ENCODE assay signal across 19 cellular contexts in the genomic region with DNA sequence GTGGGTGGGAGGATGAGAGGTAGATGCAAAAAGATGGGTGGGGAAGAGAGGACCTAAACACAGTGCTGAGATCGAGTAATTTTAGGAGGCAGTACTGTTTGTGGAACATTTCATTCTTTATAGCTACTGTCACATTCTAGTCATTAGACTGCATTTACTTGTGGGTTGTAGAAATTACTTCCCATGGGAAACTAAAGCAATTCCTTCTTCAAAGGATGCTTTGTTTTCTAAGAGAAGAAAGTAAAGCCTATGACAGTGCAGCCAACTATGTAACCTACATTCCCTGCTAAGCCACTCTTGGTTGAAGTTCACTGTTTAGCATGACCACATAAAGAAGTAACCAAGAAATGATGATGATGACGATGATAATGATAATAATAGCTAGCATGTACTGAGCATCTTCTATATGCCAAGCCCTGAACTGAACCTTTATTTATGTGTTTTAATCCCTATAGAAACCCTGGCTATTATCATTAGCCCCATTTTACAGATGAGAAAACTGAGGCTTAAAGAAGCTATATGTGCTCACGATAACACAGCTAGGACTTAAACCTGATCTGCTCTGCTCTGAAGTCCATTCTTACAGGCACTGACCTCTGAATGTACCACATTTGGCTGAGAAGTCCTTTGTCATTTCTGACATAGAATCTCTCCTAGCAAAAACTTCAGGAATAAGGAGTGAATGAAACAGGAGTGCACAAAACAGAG.
A peak's percentile ranks its signal among the peaks of the same experiment; 100 is the strongest.
DNase-seq lines count a peak whose midpoint lies in the region; TF ChIP-seq lines count a peak whose summit lies in the region.
"Had no signal": no experiment of that assay in that cellular context is flagged by ENCODE, and none has a peak within 500 bp of the region (broad histone marks: within the 10 kb centered on the region; RNA-seq: fewer than 3 reads in every experiment).

No MANE protein-coding gene starts in this region.

- H3K9me3 Mint-ChIP-seq in activated CD4-positive, alpha-beta memory T cell treated with anti-CD3 and anti-CD28 coated beads for 36 hours = no peaks in the 10 kb centered on the region
- H3K9me3 Mint-ChIP-seq: activated T-helper 2 cell treated with anti-CD3 and anti-CD28 coated beads, Interferon-gamma antibody, Interleukin-2, Interleukin-4, amounts not matched to agents 10 μg/mL and 5 μg/mL and 100 μg/mL, durations not matched to agents 14 hours and 24 hours and 36 hours; brain had no signal

- peaks cover 6% of the 10 kb centered on the region for H3K4me1 Mint-ChIP-seq in activated CD4-positive, alpha-beta memory T cell treated with anti-CD3 and anti-CD28 coated beads for 36 hours (ENCODE audit: low read depth)

- H3K36me3 ChIP-seq in neural cell (ENCODE audit: insufficient read depth, low read length) = no peaks in the 10 kb centered on the region
- H3K36me3 ChIP-seq: BLaER1, gastrocnemius medialis, transverse colon had no signal

- no peak for TF ChIP-seq CTCF in neural cell (IDR thresholded peaks at IDR 0.05; ENCODE audit: poor library complexity, severe bottlenecking)

- H3K4me3 Mint-ChIP-seq in activated CD4-positive, alpha-beta memory T cell treated with anti-CD3 and anti-CD28 coated beads for 36 hours = no peak overlapping the region
- H3K4me3 Mint-ChIP-seq: brain, IgD-negative memory B cell had no signal

- no peaks in the 10 kb centered on the region for H3K36me3 Mint-ChIP-seq in activated CD4-positive, alpha-beta memory T cell treated with anti-CD3 and anti-CD28 coated beads for 36 hours
- H3K36me3 Mint-ChIP-seq: brain, IgD-negative memory B cell had no signal

- H3K9ac ChIP-seq in neural cell (ENCODE audit: low read length) = no peak overlapping the region
- H3K9ac ChIP-seq: BLaER1 had no signal

- H3K4me2 ChIP-seq in neural cell (ENCODE audit: low read length) = no peak overlapping the region
- H3K4me2 ChIP-seq: BLaER1 had no signal

- H3K27me3 ChIP-seq in neural cell (ENCODE audit: insufficient read depth, low read depth, low read length) = no peaks in the 10 kb centered on the region
- H3K27me3 ChIP-seq: BLaER1, gastrocnemius medialis, transverse colon had no signal

- no peak overlapping the region for H3K27ac Mint-ChIP-seq in activated CD4-positive, alpha-beta memory T cell treated with anti-CD3 and anti-CD28 coated beads for 36 hours
- H3K27ac Mint-ChIP-seq: activated T-helper 2 cell treated with anti-CD3 and anti-CD28 coated beads, Interferon-gamma antibody, Interleukin-2, Interleukin-4, amounts not matched to agents 10 μg/mL and 5 μg/mL and 100 μg/mL, durations not matched to agents 14 hours and 24 hours and 36 hours; IgD-negative memory B cell had no signal

- H3K9me2 ChIP-seq in neural cell (ENCODE audit: insufficient read depth, low read length) = no peaks in the 10 kb centered on the region

- POLR2A ChIA-PET in activated CD4-positive, alpha-beta memory T cell treated with anti-CD3 and anti-CD28 coated beads for 36 hours (lab: Charles Lee) = no interaction called here

- no peaks in the 10 kb centered on the region for H3K9me3 ChIP-seq in neural cell (ENCODE audit: low read length)
- H3K9me3 ChIP-seq: BLaER1, gastrocnemius medialis, transverse colon had no signal

- no peak overlapping the region for H3K27ac ChIP-seq in neural cell (ENCODE audit: low read length)
- H3K27ac ChIP-seq: BLaER1, gastrocnemius medialis, transverse colon had no signal

- H3K4me3 ChIP-seq in neural cell (ENCODE audit: low read length) = peak overlapping the region; percentile 9
- H3K4me3 ChIP-seq: BLaER1, gastrocnemius medialis, transverse colon had no signal

- H3K27me3 Mint-ChIP-seq in activated CD4-positive, alpha-beta memory T cell treated with anti-CD3 and anti-CD28 coated beads for 36 hours = peaks cover 2% of the 10 kb centered on the region

- H3K79me2 ChIP-seq in neural cell (replicated peaks; ENCODE audit: insufficient read depth, low read length) = no peaks in the 10 kb centered on the region

- DNase-seq in COLO829 (ENCODE audit: low spot score) (peak; percentile 94), NCI-H526 (lab: John Stamatoyannopoulos, UW) (peak; percentile 50 to 51), dedifferentiated amniotic fluid mesenchymal stem cell (ENCODE audit: extremely low spot score) (peak; percentile 75), NK-92 (lab: John Stamatoyannopoulos, UW; ENCODE audit: unreplicated experiment) (no peak), NCI-H1694 treated with DMSO at 0.1 percent for 48 hours (lab: John Stamatoyannopoulos, UW) (no peak), mesenteric fat pad (ENCODE audit: low spot score) (no peak)
- no peak for DNase-seq in activated CD4-positive, alpha-beta memory T cell treated with anti-CD3 and anti-CD28 coated beads for 36 hours
- DNase-seq: activated CD8-positive, alpha-beta memory T cell treated with anti-CD3 and anti-CD28 coated beads for 24 hours; gastrocnemius medialis; GOT3; NCI-H1092 treated with DMSO at 0.1 percent for 48 hours; NCI-H2227 treated with DMSO at 0.1 percent for 48 hours; stimulated activated CD4-positive, alpha-beta T cell treated with anti-CD3 and anti-CD28 coated beads, Interleukin-4, amount 100 ng/mL, for 4 hours; transverse colon had no signal

- H3F3A ChIP-seq in neural cell (ENCODE audit: insufficient read depth, low read length, poor library complexity, severe bottlenecking) = no peaks in the 10 kb centered on the region

- intact Hi-C loops in activated CD4-positive, alpha-beta memory T cell treated with anti-CD3 and anti-CD28 coated beads for 36 hours (cut with micrococcal nuclease) = no loop called here

- TF ChIP-seq RAD21 in neural cell (conservative IDR thresholded peaks at IDR 0.05) = no peak

- no peak for TF ChIP-seq EP300 in neural cell (conservative IDR thresholded peaks at IDR 0.05; ENCODE audit: poor library complexity, severe bottlenecking)

- H2AFZ ChIP-seq in neural cell (ENCODE audit: low read depth, low read length) = no peak overlapping the region

- no peaks in the 10 kb centered on the region for H4K20me1 ChIP-seq in neural cell (ENCODE audit: insufficient read depth)
- H4K20me1 ChIP-seq: BLaER1 had no signal

- CTCF ChIA-PET in activated CD4-positive, alpha-beta memory T cell treated with anti-CD3 and anti-CD28 coated beads for 36 hours (lab: Charles Lee) = no interaction called here

TF ChIP-seq in neural cell, 6 proteins besides CTCF, POLR2A, EP300 and RAD21:
- TF ChIP-seq POLR2AphosphoS5 (IDR thresholded peaks at IDR 0.05) = peak; percentile 47
- TF ChIP-seq EZH2 (IDR thresholded peaks at IDR 0.05; ENCODE audit: borderline replicate concordance, insufficient read depth, low read length, poor library complexity, severe bottlenecking) = no peak
- no peak for TF ChIP-seq MXI1 (conservative IDR thresholded peaks at IDR 0.05; ENCODE audit: poor library complexity, severe bottlenecking)
- no peak for TF ChIP-seq TAF1 (IDR thresholded peaks at IDR 0.05; ENCODE audit: low read depth)

Comparison
In these comparisons a context has a peak if more than half of its experiments do, and no peak if none do; other contexts are left out.
1. DNase-seq: peak in COLO829 (single experiment), NCI-H526 (2 of 2) and dedifferentiated amniotic fluid mesenchymal stem cell (single experiment); none in activated CD4-positive, alpha-beta memory T cell treated with anti-CD3 and anti-CD28 coated beads for 36 hours (single experiment), NK-92 (single experiment), NCI-H1694 treated with DMSO at 0.1 percent for 48 hours (single experiment) and mesenteric fat pad (single experiment).